Comparison of ENCODE assay signal across 1 cellular context in the genomic region with DNA sequence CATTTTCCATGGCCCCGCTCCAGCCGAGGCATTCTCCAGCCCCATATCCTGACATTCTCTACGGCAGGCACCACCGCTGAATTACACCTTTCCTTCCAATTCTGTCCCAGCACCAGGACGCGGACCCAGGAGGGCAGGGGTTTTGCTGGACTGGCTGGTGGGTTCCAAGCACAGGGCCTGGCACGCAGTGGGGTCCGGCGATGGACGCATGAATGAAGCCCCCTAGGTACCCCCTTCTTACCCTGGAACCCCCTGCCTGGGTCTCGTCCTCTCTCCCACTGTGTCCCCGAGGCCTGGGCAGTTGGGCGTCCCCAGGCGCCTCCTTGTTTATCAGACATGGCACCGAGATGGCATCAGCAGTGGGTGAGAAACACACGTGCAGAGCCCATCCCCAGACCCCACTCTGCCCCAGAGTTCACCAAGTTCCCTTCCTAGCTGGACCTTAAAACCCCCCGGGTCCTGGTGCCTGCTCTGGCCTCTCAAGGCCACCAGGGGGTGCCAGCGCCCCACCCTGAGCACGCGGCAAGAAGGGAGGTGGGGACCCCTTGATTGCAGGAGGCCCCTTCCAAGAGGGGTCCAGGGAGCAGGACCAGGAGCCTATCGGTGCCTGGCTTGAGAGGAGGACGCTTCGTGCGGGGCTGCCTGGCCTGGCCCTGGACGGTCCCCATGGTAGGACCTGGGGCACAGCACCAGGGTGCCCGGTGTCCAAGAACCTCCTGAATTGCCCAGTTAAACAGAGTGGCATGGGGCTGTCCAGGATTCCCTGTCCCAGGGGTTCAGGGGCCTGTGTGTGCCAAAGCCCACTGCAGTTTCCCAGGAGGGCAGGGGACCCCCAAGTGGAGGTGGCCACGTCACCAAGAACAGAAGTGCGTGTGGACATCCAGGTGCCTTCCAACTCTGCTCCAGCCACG.
TF ChIP-seq lines count a peak whose summit lies in the region.

No MANE protein-coding gene starts in this region.

TF ChIP-seq in liver, 16 proteins besides CTCF, POLR2A, EP300 and RAD21 (continued from another document):
- TF ChIP-seq REST (IDR thresholded peaks at IDR 0.05) (no peak), TAF1 (conservative IDR thresholded peaks at IDR 0.05) (no peak), SP1 (IDR thresholded peaks at IDR 0.05) (no peak), JUND (IDR thresholded peaks at IDR 0.05) (no peak), FOXA1 (IDR thresholded peaks at IDR 0.05) (no peak), MAX (IDR thresholded peaks at IDR 0.05) (no peak), RXRA (IDR thresholded peaks at IDR 0.05) (no peak), YY1 (IDR thresholded peaks at IDR 0.05) (no peak)
- TF ChIP-seq, protein P1, sequence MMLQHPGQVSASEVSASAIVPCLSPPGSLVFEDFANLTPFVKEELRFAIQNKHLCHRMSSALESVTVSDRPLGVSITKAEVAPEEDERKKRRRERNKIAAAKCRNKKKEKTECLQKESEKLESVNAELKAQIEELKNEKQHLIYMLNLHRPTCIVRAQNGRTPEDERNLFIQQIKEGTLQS (IDR thresholded peaks at IDR 0.05), result no peak
TF ChIP-seq in liver: peak in this region for 0.
